Comparison of ENCODE assay signal across 2 cellular contexts in the genomic region with DNA sequence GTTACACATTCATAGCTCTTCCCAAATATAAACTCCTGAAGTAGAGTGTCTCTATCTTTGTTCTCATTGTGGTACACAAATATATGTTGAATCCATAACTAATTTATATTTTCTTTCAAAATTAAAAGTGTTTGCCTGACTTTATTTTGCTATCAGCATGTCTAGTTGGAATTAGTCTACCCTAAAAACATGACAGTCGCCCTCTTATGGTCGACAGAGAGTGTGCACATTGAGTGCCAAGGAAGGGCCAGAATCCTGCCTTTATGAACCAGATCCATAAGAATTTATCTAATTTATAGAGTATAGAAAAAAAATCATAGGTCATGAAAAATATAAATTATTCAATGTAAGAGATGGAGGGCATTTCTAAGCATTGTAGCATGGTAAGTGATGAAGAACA.
TF ChIP-seq lines count a peak whose summit lies in the region.

No MANE protein-coding gene starts in this region.

TF ChIP-seq in HepG2, 621 proteins besides CTCF, POLR2A, EP300 and RAD21:
- TF ChIP-seq TGIF2 (CRISPR knock-in tag; IDR thresholded peaks at IDR 0.05) (no peak), ETS1 (CRISPR knock-in tag; IDR thresholded peaks at IDR 0.05) (no peak), KAT8 (CRISPR knock-in tag; IDR thresholded peaks at IDR 0.05) (no peak), ZNF264 (CRISPR knock-in tag; IDR thresholded peaks at IDR 0.05) (no peak), SRY (CRISPR knock-in tag; IDR thresholded peaks at IDR 0.05) (no peak), ZFP62 (CRISPR knock-in tag; IDR thresholded peaks at IDR 0.05) (no peak), ZNF740 (CRISPR knock-in tag; IDR thresholded peaks at IDR 0.05) (no peak), STAG1 (CRISPR knock-in tag; IDR thresholded peaks at IDR 0.05) (0 out of 2 replicates have a peak, but pooled peaks have one; percentile 7)
- TF ChIP-seq, protein P1, sequence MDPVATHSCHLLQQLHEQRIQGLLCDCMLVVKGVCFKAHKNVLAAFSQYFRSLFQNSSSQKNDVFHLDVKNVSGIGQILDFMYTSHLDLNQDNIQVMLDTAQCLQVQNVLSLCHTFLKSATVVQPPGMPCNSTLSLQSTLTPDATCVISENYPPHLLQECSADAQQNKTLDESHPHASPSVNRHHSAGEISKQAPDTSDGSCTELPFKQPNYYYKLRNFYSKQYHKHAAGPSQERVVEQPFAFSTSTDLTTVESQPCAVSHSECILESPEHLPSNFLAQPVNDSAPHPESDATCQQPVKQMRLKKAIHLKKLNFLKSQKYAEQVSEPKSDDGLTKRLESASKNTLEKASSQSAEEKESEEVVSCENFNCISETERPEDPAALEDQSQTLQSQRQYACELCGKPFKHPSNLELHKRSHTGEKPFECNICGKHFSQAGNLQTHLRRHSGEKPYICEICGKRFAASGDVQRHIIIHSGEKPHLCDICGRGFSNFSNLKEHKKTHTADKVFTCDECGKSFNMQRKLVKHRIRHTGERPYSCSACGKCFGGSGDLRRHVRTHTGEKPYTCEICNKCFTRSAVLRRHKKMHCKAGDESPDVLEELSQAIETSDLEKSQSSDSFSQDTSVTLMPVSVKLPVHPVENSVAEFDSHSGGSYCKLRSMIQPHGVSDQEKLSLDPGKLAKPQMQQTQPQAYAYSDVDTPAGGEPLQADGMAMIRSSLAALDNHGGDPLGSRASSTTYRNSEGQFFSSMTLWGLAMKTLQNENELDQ (CRISPR knock-in tag; IDR thresholded peaks at IDR 0.05; ENCODE audit: borderline replicate concordance), result no peak

TF ChIP-seq in GM12891, 5 proteins besides CTCF, POLR2A, EP300 and RAD21:
- TF ChIP-seq POU2F2 (IDR thresholded peaks at IDR 0.05; ENCODE audit: low read depth, low read length) (no peak), SPI1 (IDR thresholded peaks at IDR 0.05; ENCODE audit: low read depth, low read length) (no peak), TAF1 (IDR thresholded peaks at IDR 0.05; ENCODE audit: low read depth, low read length) (no peak), POLR2AphosphoS5 (IDR thresholded peaks at IDR 0.05; ENCODE audit: low read depth, low read length) (no peak), PAX5 (IDR thresholded peaks at IDR 0.05; ENCODE audit: insufficient read depth, low read length, severe bottlenecking) (no peak)
TF ChIP-seq in GM12891: peak in this region for 0.
